15 cellular contexts compared by ENCODE assay signal in genomic region chr12:27785882-27786570, GRCh38. TPM values are rescaled to one million over a fixed set of nuclear protein-coding genes. Genes with fewer than 3 reads are reported as not detected.
DNase-seq lines count a peak whose midpoint lies in the region; ATAC-seq and TF ChIP-seq lines count a peak whose summit lies in the region.
"Had no signal": no experiment of that assay in that cellular context is flagged by ENCODE, and none has a peak within 500 bp of the region (broad histone marks: within the 10 kb centered on the region; RNA-seq: fewer than 3 reads in every experiment).

No MANE protein-coding gene starts in this region.

- H3K27ac ChIP-seq in brain microvascular endothelial cell: peak overlapping the region; percentile 71
- no peak overlapping the region for H3K27ac ChIP-seq in heart left ventricle
- H3K27ac ChIP-seq: BLaER1 had no signal

- peak; percentile 56 to 88 for ATAC-seq in activated naive CD4-positive, alpha-beta T cell treated with anti-CD3 and anti-CD28 coated beads, Interleukin-2, amount 50 U/mL, for 72 hours
- ATAC-seq in stimulated activated naive CD8-positive, alpha-beta T cell treated with anti-CD3 and anti-CD28 coated beads, Interleukin-15, Interleukin-2, amounts not matched to agents 100 U/mL and 50 U/mL, for 24 hours: peak; percentile 55
- no peak for ATAC-seq in GM18498 (IDR thresholded peaks at IDR 0.05; ENCODE audit: unreplicated experiment)
- ATAC-seq in heart left ventricle: no peak
- ATAC-seq: HCT116 had no signal

- peaks cover 7 to 18% of the 10 kb centered on the region in 2 donors for H3K36me3 Mint-ChIP-seq in activated naive CD4-positive, alpha-beta T cell treated with anti-CD3 and anti-CD28 coated beads, Interleukin-2, amount 50 U/mL, for 72 hours

- no peak for TF ChIP-seq CTCF in brain microvascular endothelial cell (IDR thresholded peaks at IDR 0.05; ENCODE audit: low read depth, low read length, missing control alignments)
- TF ChIP-seq CTCF in heart left ventricle (IDR thresholded peaks at IDR 0.05): no peak

- H3K9me3 ChIP-seq in heart left ventricle: no peaks in the 10 kb centered on the region
- H3K9me3 ChIP-seq: sigmoid colon had no signal

- intact Hi-C loops in heart left ventricle (cut with DNase I): loop anchor here in 1 of 10 donors (10.0 kb wide), 1 partner anchor 61 kb away; no protein-coding TSS in a partner anchor

- H3K36me3 ChIP-seq in brain microvascular endothelial cell (replicated peaks) (no peaks in the 10 kb centered on the region), heart left ventricle (peaks cover 0 to 17% (median 3%) of the 10 kb centered on the region in 9 donors)

- no peak overlapping the region for H3K4me3 ChIP-seq in brain microvascular endothelial cell (ENCODE audit: low read depth, low read length)
- no peak overlapping the region for H3K4me3 ChIP-seq in heart left ventricle
- H3K4me3 ChIP-seq: BLaER1, sigmoid colon had no signal

- WGBS in heart left ventricle, 4 donors: 79 to 87% (median 86%) methylated on average over 3 of the region's 3 CpGs

- in situ Hi-C loops in brain microvascular endothelial cell (cut with HindIII; ENCODE audit: low pct_ligation_motif_present, low sequenced_read_pairs): no loop called here

- H3K27me3 ChIP-seq in brain microvascular endothelial cell (replicated peaks): no peaks in the 10 kb centered on the region
- H3K27me3 ChIP-seq in heart left ventricle: no peaks in the 10 kb centered on the region
- H3K27me3 ChIP-seq: BLaER1, sigmoid colon had no signal

- H3K9me3 Mint-ChIP-seq in activated naive CD4-positive, alpha-beta T cell treated with anti-CD3 and anti-CD28 coated beads, Interleukin-2, amount 50 U/mL, for 72 hours: no peaks in the 10 kb centered on the region
- H3K9me3 Mint-ChIP-seq: stimulated activated naive CD8-positive, alpha-beta T cell treated with anti-CD3 and anti-CD28 coated beads, Interleukin-15, Interleukin-2, amounts not matched to agents 100 ng/mL and 50 ng/mL, for 24 hours had no signal

- peaks cover 0 to 44% (median 13%) of the 10 kb centered on the region in 12 donors for H3K4me1 ChIP-seq in heart left ventricle

- TF ChIP-seq POLR2A in heart left ventricle (IDR thresholded peaks at IDR 0.05): no peak

- DNase-seq in activated naive CD4-positive, alpha-beta T cell treated with anti-CD3 and anti-CD28 coated beads, Interleukin-2, amount 50 U/mL, for 72 hours (ENCODE audit: low spot score in 2 of 2): no peak
- no peak for DNase-seq in activated naive CD4-positive, alpha-beta T cell treated with Interleukin-2 at 50 U/mL for 16 hours
- DNase-seq in NOMO-1 treated with DMSO at 0.1 percent for 48 hours (lab: John Stamatoyannopoulos, UW; ENCODE audit: unreplicated experiment) (peak; percentile 52), brain microvascular endothelial cell (peak; percentile 79), heart left ventricle (no peak), GM03348 (ENCODE audit: low spot score) (no peak)
- no peak for DNase-seq in stimulated activated naive CD8-positive, alpha-beta T cell treated with anti-CD3 and anti-CD28 coated beads, Interleukin-15, Interleukin-2, amounts not matched to agents 100 U/mL and 50 U/mL, for 24 hours
- DNase-seq: RPMI8226, sigmoid colon had no signal

- H3K27ac Mint-ChIP-seq in activated naive CD4-positive, alpha-beta T cell treated with anti-CD3 and anti-CD28 coated beads, Interleukin-2, amount 50 U/mL, for 72 hours: peak overlapping the region in 1 of 2 donors; percentile 23
- H3K27ac Mint-ChIP-seq: stimulated activated naive CD8-positive, alpha-beta T cell treated with anti-CD3 and anti-CD28 coated beads, Interleukin-15, Interleukin-2, amounts not matched to agents 100 ng/mL and 50 ng/mL, for 24 hours had no signal

RNA-seq across cellular contexts. Expression of gene MANSC4, which starts 6.0 kb away (rescaled TPM):
- total RNA-seq in activated naive CD4-positive, alpha-beta T cell treated with anti-CD3 and anti-CD28 coated beads, Interleukin-2, amount 50 U/mL, for 72 hours: not detected
- total RNA-seq in heart left ventricle: not detected
- polyA plus RNA-seq in heart left ventricle: not detected
- total RNA-seq: epithelial cell of proximal tubule, lower leg skin, sigmoid colon had no signal
- polyA plus RNA-seq: sigmoid colon had no signal

RNA-seq across cellular contexts. Expression of gene KLHL42, which starts 6.0 kb away (rescaled TPM):
- 10 to 100 TPM in 1 of 2 donors, 1 to 10 TPM in 1; 7.1 to 14.3 TPM for total RNA-seq in activated naive CD4-positive, alpha-beta T cell treated with anti-CD3 and anti-CD28 coated beads, Interleukin-2, amount 50 U/mL, for 72 hours
- 10 to 100 TPM in 1 of 9 donors, 1 to 10 TPM in 8; 5.0 to 11.4 (median 6.5) TPM for total RNA-seq in heart left ventricle
- polyA plus RNA-seq in heart left ventricle: 1 to 10 TPM; 3.2 to 5.9 TPM

Comparison
In these comparisons a context has a peak if more than half of its experiments do, and no peak if none do; other contexts are left out.
1. ATAC-seq: peak in activated naive CD4-positive, alpha-beta T cell treated with anti-CD3 and anti-CD28 coated beads, Interleukin-2, amount 50 U/mL, for 72 hours (2 of 2) and stimulated activated naive CD8-positive, alpha-beta T cell treated with anti-CD3 and anti-CD28 coated beads, Interleukin-15, Interleukin-2, amounts not matched to agents 100 U/mL and 50 U/mL, for 24 hours (single experiment); none in GM18498 (single experiment) and heart left ventricle (0 of 4).
2. DNase-seq: peak in NOMO-1 treated with DMSO at 0.1 percent for 48 hours (single experiment) and brain microvascular endothelial cell (single experiment); none in activated naive CD4-positive, alpha-beta T cell treated with anti-CD3 and anti-CD28 coated beads, Interleukin-2, amount 50 U/mL, for 72 hours (0 of 2), activated naive CD4-positive, alpha-beta T cell treated with Interleukin-2 at 50 U/mL for 16 hours (single experiment), stimulated activated naive CD8-positive, alpha-beta T cell treated with anti-CD3 and anti-CD28 coated beads, Interleukin-15, Interleukin-2, amounts not matched to agents 100 U/mL and 50 U/mL, for 24 hours (single experiment), heart left ventricle (0 of 5) and GM03348 (single experiment).